Comparison of ENCODE assay signal across 10 cellular contexts in the genomic region with DNA sequence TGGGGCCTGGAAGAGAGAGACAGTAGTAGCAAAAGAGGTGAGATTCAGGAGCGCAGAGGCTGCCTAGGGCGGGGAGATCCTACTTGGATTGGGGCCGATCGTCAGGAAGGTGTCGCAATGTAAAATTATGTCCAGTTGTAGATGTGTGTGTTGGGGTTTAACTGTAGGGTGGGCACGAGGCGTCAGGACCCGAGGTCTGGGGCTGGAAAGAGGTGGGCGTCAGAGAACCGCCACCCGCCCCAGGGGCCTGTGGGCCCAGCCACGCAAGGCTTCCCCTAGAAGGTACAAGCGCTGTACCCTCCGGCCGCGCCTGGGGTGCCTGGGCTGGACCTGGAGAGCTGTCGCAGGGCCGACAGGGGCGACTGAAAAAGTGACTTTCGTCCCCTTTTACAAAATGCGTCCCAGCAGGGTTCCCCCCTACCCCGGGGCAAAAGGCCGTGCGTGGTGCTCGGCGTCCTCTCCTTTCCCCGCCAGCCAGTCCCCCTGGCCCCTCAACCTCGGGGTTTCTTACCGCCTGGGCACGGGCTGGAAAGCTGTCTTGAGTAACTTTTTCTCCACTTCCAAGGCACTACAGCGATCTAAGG. TPM values are rescaled to one million over a fixed set of nuclear protein-coding genes. Genes with fewer than 3 reads are reported as not detected.
DNase-seq lines count a peak whose midpoint lies in the region; ATAC-seq and TF ChIP-seq lines count a peak whose summit lies in the region.
"Had no signal": no experiment of that assay in that cellular context is flagged by ENCODE, and none has a peak within 500 bp of the region (broad histone marks: within the 10 kb centered on the region; RNA-seq: fewer than 3 reads in every experiment).

No MANE protein-coding gene starts in this region.

- peaks cover 10% of the 10 kb centered on the region for H3K4me1 ChIP-seq in NT2/D1 (ENCODE audit: insufficient read depth, insufficient read length)
- H3K4me1 ChIP-seq in prostate gland (replicated peaks) = no peaks in the 10 kb centered on the region

- H3K27ac ChIP-seq in prostate gland = peak overlapping the region; percentile 97 to 98

- H3K9ac ChIP-seq in NT2/D1 (ENCODE audit: insufficient read length, low read depth) = peak overlapping the region; percentile 64

- DNase-seq in GM20000 (ENCODE audit: low spot score) = peak; percentile 38
- no peak for DNase-seq in NT2/D1 (ENCODE audit: low read depth, low spot score)
- peak; percentile 39 for DNase-seq in left ventricle myocardium superior
- DNase-seq in prostate gland (ENCODE audit: low spot score) = no peak
- DNase-seq in immature natural killer cell = no peak
- no peak for DNase-seq in putamen (ENCODE audit: low spot score)
- DNase-seq in NCI-H2196 treated with DMSO at 0.1 percent for 48 hours (lab: John Stamatoyannopoulos, UW; ENCODE audit: unreplicated experiment) = no peak
- DNase-seq in NCI-H2081 (lab: John Stamatoyannopoulos, UW) = no peak
- DNase-seq: anterior cingulate cortex, NCI-H1436 treated with DMSO at 0.1 percent for 48 hours had no signal

- H3K27ac Mint-ChIP-seq in immature natural killer cell = no peak overlapping the region

- H3K9me3 Mint-ChIP-seq in immature natural killer cell = no peaks in the 10 kb centered on the region

- TF ChIP-seq CTCF in GM20000 (IDR thresholded peaks at IDR 0.05; ENCODE audit: extremely low read depth, missing control alignments) = no peak
- TF ChIP-seq CTCF in prostate gland (IDR thresholded peaks at IDR 0.05) = no peak

- H3K36me3 ChIP-seq in NT2/D1 (ENCODE audit: insufficient read depth, insufficient read length, low read length) = no peaks in the 10 kb centered on the region
- peaks cover 0 to 6% of the 10 kb centered on the region in 2 donors for H3K36me3 ChIP-seq in prostate gland

- TF ChIP-seq POLR2A in prostate gland (IDR thresholded peaks at IDR 0.05) = no peak

- H3K9me3 ChIP-seq in NT2/D1 (ENCODE audit: insufficient read depth, low read length) (no peaks in the 10 kb centered on the region), prostate gland (no peaks in the 10 kb centered on the region)

- H3K4me3 Mint-ChIP-seq in immature natural killer cell = peak overlapping the region in 2 of 5 donors; percentile 4 to 6

- H3K4me3 ChIP-seq in NT2/D1 (ENCODE audit: insufficient read length, low read depth) = peak overlapping the region; percentile 65
- peak overlapping the region; percentile 54 to 87 for H3K4me3 ChIP-seq in prostate gland

- intact Hi-C loops in left ventricle myocardium superior (cut with micrococcal nuclease) (loop anchor here (10.0 kb wide), 2 partner anchors 531 to 641 kb away; no protein-coding TSS in a partner anchor), prostate gland (cut with DNase I) (loop anchor here (10.0 kb wide), 1 partner anchor 369 kb away; no protein-coding TSS in a partner anchor)

- H3K27me3 Mint-ChIP-seq in immature natural killer cell (ENCODE audit: low read depth in 3 of 3) = peaks cover 20 to 33% (median 23%) of the 10 kb centered on the region in 3 donors

- peaks cover 0 to 4% (median 0%) of the 10 kb centered on the region in 3 donors for H3K36me3 Mint-ChIP-seq in immature natural killer cell

- H3K27me3 ChIP-seq in NT2/D1 (ENCODE audit: insufficient read depth, insufficient read length) (peaks cover 82% of the 10 kb centered on the region), prostate gland (replicated peaks; ENCODE audit: insufficient read depth) (no peaks in the 10 kb centered on the region)

- 21% methylated on average over 31 of the region's 31 CpGs for WGBS in prostate gland

- H3K4me1 Mint-ChIP-seq in immature natural killer cell = peaks cover 13% of the 10 kb centered on the region in 2 donors

- no peak for ATAC-seq in left ventricle myocardium superior

RNA-seq across cellular contexts. Expression of gene IRX3, which starts 2.8 kb away (rescaled TPM):
- total RNA-seq in left ventricle myocardium superior (5.6 TPM), prostate gland (10 to 100 TPM; 33.2 to 95.1 TPM)
- not detected for polyA plus RNA-seq in immature natural killer cell

Comparison
In these comparisons a context has a peak if more than half of its experiments do, and no peak if none do; other contexts are left out.
1. DNase-seq: peak in GM20000 (single experiment) and left ventricle myocardium superior (single experiment); none in NT2/D1 (single experiment), prostate gland (single experiment), immature natural killer cell (0 of 3), putamen (single experiment), NCI-H2196 treated with DMSO at 0.1 percent for 48 hours (single experiment) and NCI-H2081 (0 of 2).